ENCODE assay signal across 25 cellular contexts in genomic region chr22:30615543-30615954, GRCh38. TPM values are rescaled to one million over a fixed set of nuclear protein-coding genes. Genes with fewer than 3 reads are reported as not detected.
DNase-seq lines count a peak whose midpoint lies in the region; ATAC-seq and TF ChIP-seq lines count a peak whose summit lies in the region.
"Had no signal": no experiment of that assay in that cellular context is flagged by ENCODE, and none has a peak within 500 bp of the region (broad histone marks: within the 10 kb centered on the region; RNA-seq: fewer than 3 reads in every experiment).

No MANE protein-coding gene starts in this region.

- ATAC-seq in IMR-90 (ENCODE audit: low read depth), result no peak
- peak; percentile 5 to 43 for ATAC-seq in upper lobe of left lung (ENCODE audit: low FRiP score in 2 of 2)
- ATAC-seq: Panc1 had no signal

- no peak overlapping the region for H4K91ac ChIP-seq in IMR-90 (ENCODE audit: insufficient read depth, low read depth, low read length)

- H3K9me3 ChIP-seq in IMR-90 (ENCODE audit: control insufficient read depth, insufficient read depth, low read length), result no peaks in the 10 kb centered on the region
- H3K9me3 ChIP-seq in upper lobe of left lung, result no peaks in the 10 kb centered on the region
- H3K9me3 ChIP-seq: pancreas had no signal

- TF ChIP-seq POLR2A in IMR-90 (IDR thresholded peaks at IDR 0.05; ENCODE audit: low read depth, low read length) (no peak), erythroblast (IDR thresholded peaks at IDR 0.05; ENCODE audit: low read length) (no peak), upper lobe of left lung (IDR thresholded peaks at IDR 0.05) (peak in 1 of 4 donors; percentile 55)

- no peak overlapping the region for H4K5ac ChIP-seq in IMR-90 (ENCODE audit: low read depth, low read length)

- H3K4ac ChIP-seq in IMR-90 (ENCODE audit: low read depth, low read length), result no peak overlapping the region

- no peak overlapping the region for H3K56ac ChIP-seq in IMR-90 (ENCODE audit: extremely low read depth, insufficient read depth, low read length)

- H2BK120ac ChIP-seq in IMR-90 (ENCODE audit: low read depth, low read length), result no peak overlapping the region

- H2BK5ac ChIP-seq in IMR-90 (ENCODE audit: low read depth, low read length, poor library complexity, severe bottlenecking), result no peak overlapping the region

- dilution Hi-C loops in IMR-90 (cut with HindIII; ENCODE audit: low sequenced_read_pairs, unreplicated experiment), result no loop called here

- no peak overlapping the region for H3K9ac ChIP-seq in IMR-90 (ENCODE audit: low read depth, low read length)
- H3K9ac ChIP-seq: GM23248 had no signal

- POLR2A ChIA-PET in IMR-90 (lab: Charles Lee; ENCODE audit: unreplicated experiment), result no interaction called here

- H4K20me1 ChIP-seq in IMR-90 (ENCODE audit: insufficient read depth, low read length), result no peaks in the 10 kb centered on the region

- H2AK5ac ChIP-seq in IMR-90 (ENCODE audit: low read depth, low read length), result no peak overlapping the region

- H3K4me2 ChIP-seq in IMR-90 (ENCODE audit: low read depth, low read length), result no peak overlapping the region

- H3K4me1 ChIP-seq in IMR-90 (ENCODE audit: control insufficient read depth, insufficient read depth, low read length) (no peaks in the 10 kb centered on the region), upper lobe of left lung (peaks cover 0 to 3% (median 0%) of the 10 kb centered on the region in 4 donors)
- H3K4me1 ChIP-seq: pancreas had no signal

- H3K79me1 ChIP-seq in IMR-90 (ENCODE audit: low read depth in 1 of 2, low read length in 2 of 2), result no peaks in the 10 kb centered on the region

- H4K8ac ChIP-seq in IMR-90 (ENCODE audit: low read depth in 2 of 2, low read length in 2 of 2), result no peak overlapping the region

- no peak for TF ChIP-seq CTCF in IMR-90 (conservative IDR thresholded peaks at IDR 0.05; ENCODE audit: low read depth, low read length)
- no peak for TF ChIP-seq CTCF in upper lobe of left lung (IDR thresholded peaks at IDR 0.05)

- TF ChIP-seq RAD21 in IMR-90 (IDR thresholded peaks at IDR 0.05; ENCODE audit: low read length), result no peak

- H3K36me3 ChIP-seq in IMR-90 (ENCODE audit: control insufficient read depth, insufficient read depth, low read length) (no peaks in the 10 kb centered on the region), upper lobe of left lung (peaks cover 3 to 69% (median 39%) of the 10 kb centered on the region in 4 donors)
- H3K36me3 ChIP-seq: pancreas had no signal

- peak in 1 of 4 donors; percentile 61 for TF ChIP-seq EP300 in upper lobe of left lung (IDR thresholded peaks at IDR 0.05)

- 80% methylated on average over 2 of the region's 7 CpGs; no CpG with 5 or more reads in 1 of the 2 experiments for WGBS in IMR-90 (ENCODE audit: extremely low coverage in 2 of 2, insufficient read length in 1 of 2), 2 experiments
- WGBS in upper lobe of left lung, 2 donors, result 78 to 85% methylated on average over 5 to 7 of the region's 7 CpGs

- H3K27me3 ChIP-seq in IMR-90 (ENCODE audit: control insufficient read depth, insufficient read depth, low read length), result no peaks in the 10 kb centered on the region
- H3K27me3 ChIP-seq in upper lobe of left lung, result no peaks in the 10 kb centered on the region
- H3K27me3 ChIP-seq: pancreas had no signal

- DNase-seq in IMR-90 (no peak), erythroblast (lab: John Stamatoyannopoulos, UW) (peak; percentile 18 to 60), upper lobe of left lung (peak in 1 of 2 donors; percentile 43), Ammon's horn (ENCODE audit: low spot score) (no peak), DMS 273 (lab: John Stamatoyannopoulos, UW; ENCODE audit: unreplicated experiment) (no peak), GM19238 (ENCODE audit: insufficient read length, low spot score) (no peak)
- DNase-seq: activated CD4-positive, alpha-beta memory T cell treated with anti-CD3 and anti-CD28 coated beads, Interleukin-2, amount 10 ng/mL, durations not matched to agents 7 days and 5 days; activated CD4-positive, alpha-beta T cell treated with anti-CD3 and anti-CD28 coated beads for 1 hour; activated CD8-positive, alpha-beta memory T cell treated with anti-CD3 and anti-CD28 coated beads, Interleukin-2, amount 50 U/mL, for 48 hours; activated naive CD4-positive, alpha-beta T cell treated with anti-CD3 and anti-CD28 coated beads, Interleukin-2, amount 50 U/mL, for 16 hours; amniotic stem cell; CD4-positive, CD25-positive, alpha-beta regulatory T cell; GM23248; hippocampal formation; NCI-H1048; NCI-H2107; nephron progenitor cell; pancreas; retina; SHP77; small intestine; stimulated activated naive CD4-positive, alpha-beta T cell; T-helper 2 cell had no signal

- intact Hi-C loops in IMR-90 (cut with micrococcal nuclease), result no loop called here

- peak overlapping the region; percentile 55 for H2AK9ac ChIP-seq in IMR-90 (replicated peaks; ENCODE audit: low read depth, low read length, poor library complexity)

- H2AFZ ChIP-seq in IMR-90 (replicated peaks; ENCODE audit: low read length, poor library complexity), result no peak overlapping the region
- H2AFZ ChIP-seq: GM23248 had no signal

- no peak overlapping the region for H2BK20ac ChIP-seq in IMR-90 (ENCODE audit: low read depth, low read length)

- H3K4me3 ChIP-seq in IMR-90 (ENCODE audit: insufficient read depth, low read depth, low read length), result no peak overlapping the region
- no peak overlapping the region for H3K4me3 ChIP-seq in upper lobe of left lung
- H3K4me3 ChIP-seq: GM23248, pancreas had no signal

- H3K9me1 ChIP-seq in IMR-90 (ENCODE audit: insufficient read depth, low read length), result no peaks in the 10 kb centered on the region

- in situ Hi-C loops in IMR-90 (cut with MboI; ENCODE audit: low sequenced_read_pairs), result loop anchor here (10.0 kb wide), 1 partner anchor 289 kb away; no protein-coding TSS in a partner anchor

- H3K27ac ChIP-seq in IMR-90 (ENCODE audit: insufficient read depth, low read length) (no peak overlapping the region), upper lobe of left lung (peak overlapping the region in 1 of 4 donors; percentile 58)
- H3K27ac ChIP-seq: GM23248, pancreas had no signal

- H2BK15ac ChIP-seq in IMR-90 (ENCODE audit: low read depth, low read length), result no peak overlapping the region

- BruUV-seq in IMR-90 (replicated peaks; lab: Mats Ljungman, UMichigan), result no TSS peak

- H3K18ac ChIP-seq in IMR-90 (ENCODE audit: low read depth, low read length), result no peak overlapping the region

- no peak overlapping the region for H3K23ac ChIP-seq in IMR-90 (ENCODE audit: low read depth, low read length)

- no peak overlapping the region for H3K14ac ChIP-seq in IMR-90 (replicated peaks; ENCODE audit: low read depth, low read length)

- CTCF ChIA-PET in IMR-90 (lab: Yijun Ruan, JAX), result interaction anchor here (1.2 kb wide), 1 partner anchor 140 kb away, joined by 4 read pairs; no protein-coding TSS in a partner anchor

TF ChIP-seq in IMR-90, 13 proteins besides CTCF, POLR2A, EP300 and RAD21:
- TF ChIP-seq MXI1 (IDR thresholded peaks at IDR 0.05; ENCODE audit: borderline replicate concordance, low read depth, low read length) (no peak), MAFK (IDR thresholded peaks at IDR 0.05; ENCODE audit: low read depth, low read length) (peak; percentile 100)

RNA-seq across cellular contexts. Expression of gene TCN2, which starts 8.6 kb away (rescaled TPM):
- 0.56 and 1.3 TPM in 2 replicates for total RNA-seq in IMR-90 (2012; rRNA removed)
- 3.6 and 4.0 TPM in 2 replicates for polyA plus RNA-seq in IMR-90 (2012; rRNA removed)
- 4.2 and 4.4 TPM in 2 replicates for polyA plus RNA-seq in IMR-90 (2012; cell fraction: cytosol; rRNA removed)
- polyA plus RNA-seq in IMR-90 (2012; cell fraction: nucleus; rRNA removed; ENCODE audit: low replicate concordance), result 1.8 and 2.1 TPM in 2 replicates
- 10 to 100 TPM; 40.2 to 87.1 (median 60.7) TPM for total RNA-seq in upper lobe of left lung

RNA-seq across cellular contexts. Expression of gene SLC35E4, which starts 20.0 kb away (rescaled TPM):
- total RNA-seq in IMR-90 (2012; rRNA removed), result 6.8 and 6.9 TPM in 2 replicates
- polyA plus RNA-seq in IMR-90 (2012; rRNA removed), result 5.7 and 7.8 TPM in 2 replicates
- 4.7 and 9.9 TPM in 2 replicates for polyA plus RNA-seq in IMR-90 (2012; cell fraction: cytosol; rRNA removed)
- 2.5 and 5.2 TPM in 2 replicates for polyA plus RNA-seq in IMR-90 (2012; cell fraction: nucleus; rRNA removed; ENCODE audit: low replicate concordance)
- 10 to 100 TPM in 2 of 6 donors, 1 to 10 TPM in 4; 1.3 to 14.7 (median 5.8) TPM for total RNA-seq in upper lobe of left lung

RNA-seq across cellular contexts. Expression of gene PES1, which starts 23.8 kb away (rescaled TPM):
- total RNA-seq in IMR-90 (2012; rRNA removed) (118 and 142 TPM in 2 replicates), upper lobe of left lung (10 to 100 TPM; 27.2 to 66.9 (median 56.9) TPM)
- polyA plus RNA-seq in IMR-90 (2012; rRNA removed), result 113 and 120 TPM in 2 replicates
- 91.4 and 114 TPM in 2 replicates for polyA plus RNA-seq in IMR-90 (2012; cell fraction: cytosol; rRNA removed)
- 98.2 and 133 TPM in 2 replicates for polyA plus RNA-seq in IMR-90 (2012; cell fraction: nucleus; rRNA removed; ENCODE audit: low replicate concordance)

RNA-seq across cellular contexts. Expression of gene GAL3ST1, which starts 41.1 kb away (rescaled TPM):
- total RNA-seq in IMR-90 (2012; rRNA removed), result not detected in 2 replicates
- not detected in 2 replicates for polyA plus RNA-seq in IMR-90 (2012; rRNA removed)
- polyA plus RNA-seq in IMR-90 (2012; cell fraction: cytosol; rRNA removed), result 0.03 and 0.07 TPM in 2 replicates
- polyA plus RNA-seq in IMR-90 (2012; cell fraction: nucleus; rRNA removed; ENCODE audit: low replicate concordance), result 0.15 TPM in 1 of 2 replicates, not detected in the other
- total RNA-seq in upper lobe of left lung, result 1 to 10 TPM; 1.7 to 8.4 (median 3.5) TPM
- total RNA-seq: activated CD4-positive, alpha-beta memory T cell treated with anti-CD3 and anti-CD28 coated beads, Interleukin-2, amount 10 ng/mL, durations not matched to agents 7 days and 5 days; endothelial cell of umbilical vein; GM23248 had no signal
- polyA plus RNA-seq: endothelial cell of umbilical vein, GM23248 had no signal

RNA-seq across cellular contexts. Expression of gene DUSP18, which starts 52.1 kb away (rescaled TPM):
- total RNA-seq in IMR-90 (2012; rRNA removed), result 12.2 and 14.9 TPM in 2 replicates
- polyA plus RNA-seq in IMR-90 (2012; rRNA removed), result 14.3 and 14.9 TPM in 2 replicates
- 8.3 and 15.5 TPM in 2 replicates for polyA plus RNA-seq in IMR-90 (2012; cell fraction: cytosol; rRNA removed)
- polyA plus RNA-seq in IMR-90 (2012; cell fraction: nucleus; rRNA removed; ENCODE audit: low replicate concordance), result 12.1 and 17.7 TPM in 2 replicates
- total RNA-seq in upper lobe of left lung, result 10 to 100 TPM; 13.0 to 40.9 (median 29.4) TPM

Comparison
In these comparisons a context has a peak if more than half of its experiments do, and no peak if none do; other contexts are left out.
1. DNase-seq: peak in erythroblast (2 of 2); none in IMR-90 (single experiment), Ammon's horn (single experiment), DMS 273 (single experiment) and GM19238 (single experiment).
2. RNA of gene TCN2, which starts 8.6 kb away (total RNA-seq): 40.2 to 87.1 TPM in upper lobe of left lung; 0.56 to 1.3 TPM in IMR-90; every median in the first group is over 10 times any median in the second.